11 cellular contexts compared by ENCODE assay signal in genomic region chr5:177364159-177364962, GRCh38. TPM values are rescaled to one million over a fixed set of nuclear protein-coding genes. Genes with fewer than 3 reads are reported as not detected.
DNase-seq lines count a peak whose midpoint lies in the region; ATAC-seq and TF ChIP-seq lines count a peak whose summit lies in the region.
"Had no signal": no experiment of that assay in that cellular context is flagged by ENCODE, and none has a peak within 500 bp of the region (broad histone marks: within the 10 kb centered on the region; RNA-seq: fewer than 3 reads in every experiment).

No MANE protein-coding gene starts in this region.

- peak; percentile 43 for DNase-seq in Daoy (ENCODE audit: low read depth)
- peak; percentile 48 for DNase-seq in epithelial cell of esophagus (ENCODE audit: low read depth)
- no peak for DNase-seq in islet precursor cell
- DNase-seq in NCI-H345 treated with DMSO at 0.1 percent for 48 hours (lab: John Stamatoyannopoulos, UW; ENCODE audit: unreplicated experiment) = no peak
- DNase-seq: activated effector memory CD4-positive, alpha-beta T cell treated with anti-CD3 and anti-CD28 coated beads, Interleukin-2, amount 50 U/mL, for 16 hours; KBM-7; NCI-H446 treated with DMSO at 0.1 percent for 48 hours had no signal

- no peaks in the 10 kb centered on the region for H4K20me1 ChIP-seq in KMS-11 (ENCODE audit: insufficient read depth)

- no peaks in the 10 kb centered on the region for H3K27me3 ChIP-seq in KMS-11 (ENCODE audit: insufficient read depth, low read depth)

- no peak overlapping the region for H2AFZ ChIP-seq in KMS-11 (ENCODE audit: low read depth)

- H3K79me2 ChIP-seq in KMS-11 (ENCODE audit: insufficient read depth, low read depth) = no peaks in the 10 kb centered on the region; the same call in 1 of the 2 replicates

- no peak for TF ChIP-seq CTCF in KMS-11 (conservative IDR thresholded peaks at IDR 0.05; ENCODE audit: low read depth, low read length)
- TF ChIP-seq CTCF in epithelial cell of esophagus (IDR thresholded peaks at IDR 0.05; ENCODE audit: insufficient read depth, low read depth, low read length, missing control alignments) = no peak

- peak; percentile 29 for ATAC-seq in GM18520 (IDR thresholded peaks at IDR 0.05; ENCODE audit: unreplicated experiment)
- ATAC-seq in HG03280 (IDR thresholded peaks at IDR 0.05; ENCODE audit: unreplicated experiment) = no peak
- ATAC-seq in HG03139 (IDR thresholded peaks at IDR 0.05; ENCODE audit: unreplicated experiment) = no peak

- H3K4me1 ChIP-seq in KMS-11 (ENCODE audit: low read depth, poor library complexity, severe bottlenecking) = peaks cover 40% of the 10 kb centered on the region

- no peaks in the 10 kb centered on the region for H3K36me3 ChIP-seq in KMS-11 (ENCODE audit: insufficient read depth)

- no peak overlapping the region for H3K9ac ChIP-seq in KMS-11

- H3K4me3 ChIP-seq in KMS-11 (IDR thresholded peaks at IDR 0.05; ENCODE audit: insufficient read depth, low read depth, low read length) (no peak overlapping the region), epithelial cell of esophagus (ENCODE audit: low read length) (no peak overlapping the region)

- peak overlapping the region; percentile 17; the same call in 1 of the 2 replicates for H3K4me2 ChIP-seq in KMS-11

- no peak overlapping the region for H3K27ac ChIP-seq in KMS-11

RNA-seq across cellular contexts. Expression of gene RGS14, which starts 6.6 kb away (rescaled TPM):
- 18.1 and 30.5 TPM in 2 replicates for total RNA-seq in Daoy (2014; rRNA removed; shearing (Covaris generic))

RNA-seq across cellular contexts. Expression of gene LMAN2, which starts 12.9 kb away (rescaled TPM):
- 269 and 285 TPM in 2 replicates for total RNA-seq in Daoy (2014; rRNA removed; shearing (Covaris generic))

RNA-seq across cellular contexts. Expression of gene SLC34A1, which starts 19.9 kb away (rescaled TPM):
- not detected in 2 replicates for total RNA-seq in Daoy (2014; rRNA removed; shearing (Covaris generic))

RNA-seq across cellular contexts. Expression of gene PFN3, which starts 36.1 kb away (rescaled TPM):
- not detected in 2 replicates for total RNA-seq in Daoy (2014; rRNA removed; shearing (Covaris generic))

RNA-seq across cellular contexts. Expression of gene F12, which starts 45.0 kb away (rescaled TPM):
- 8.6 and 9.6 TPM in 2 replicates for total RNA-seq in Daoy (2014; rRNA removed; shearing (Covaris generic))

Comparison
In these comparisons a context has a peak if more than half of its experiments do, and no peak if none do; other contexts are left out.
1. DNase-seq: peak in Daoy (single experiment) and epithelial cell of esophagus (single experiment); none in islet precursor cell (single experiment) and NCI-H345 treated with DMSO at 0.1 percent for 48 hours (single experiment).